Comparison of ENCODE assay signal across 8 cellular contexts in the genomic region with DNA sequence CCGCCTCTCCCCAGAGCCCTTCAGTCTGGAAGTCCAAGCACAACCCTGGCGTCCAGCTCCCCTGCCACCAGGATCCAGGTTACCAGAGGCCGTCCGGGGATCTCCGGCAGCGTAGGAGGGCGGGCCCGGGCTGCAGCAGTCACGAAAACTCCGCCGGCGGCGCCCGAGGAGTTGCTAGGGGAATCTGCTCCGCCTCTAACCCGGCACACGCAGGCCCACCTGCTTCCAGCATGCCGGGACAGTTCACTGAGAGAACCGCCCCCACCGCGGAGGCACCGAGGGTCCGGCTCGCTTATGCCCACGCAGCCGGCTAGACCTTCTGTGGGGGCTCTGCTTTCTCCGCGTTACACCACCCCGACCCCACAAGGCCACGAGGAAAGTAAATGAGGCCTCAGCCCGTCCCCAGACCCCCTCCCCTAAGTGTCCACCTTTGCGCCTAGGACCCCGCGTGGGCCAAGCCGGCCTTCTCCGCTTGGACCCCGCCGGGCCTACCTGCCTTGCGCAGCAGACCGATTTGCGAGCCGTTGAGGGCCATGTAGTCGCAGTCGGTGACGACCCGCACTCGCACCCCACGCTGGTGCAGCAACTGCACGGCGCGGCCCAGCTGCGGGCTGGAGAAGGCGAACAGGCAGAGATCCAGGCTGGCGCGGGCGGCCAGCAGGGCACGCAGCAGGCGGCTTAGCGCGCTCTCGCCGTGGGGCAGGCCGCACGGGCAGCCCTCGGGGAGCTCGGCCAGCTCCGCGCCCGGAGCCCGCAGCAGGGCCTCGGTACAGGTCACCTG. TPM values are rescaled to one million over a fixed set of nuclear protein-coding genes. Genes with fewer than 3 reads are reported as not detected.
DNase-seq lines count a peak whose midpoint lies in the region; ATAC-seq lines count a peak whose summit lies in the region.

No MANE protein-coding gene starts in this region.

- H3K4me1 Mint-ChIP-seq in stimulated activated naive CD8-positive, alpha-beta T cell treated with anti-CD3 and anti-CD28 coated beads, Interleukin-15, Interleukin-2, amounts not matched to agents 100 ng/mL and 50 ng/mL, for 24 hours (ENCODE audit: low read depth): peaks cover 22% of the 10 kb centered on the region

- H3K27me3 Mint-ChIP-seq in stimulated activated naive CD8-positive, alpha-beta T cell treated with anti-CD3 and anti-CD28 coated beads, Interleukin-15, Interleukin-2, amounts not matched to agents 100 ng/mL and 50 ng/mL, for 24 hours: no peaks in the 10 kb centered on the region

- peak; percentile 42 for ATAC-seq in GM21526 (IDR thresholded peaks at IDR 0.05; ENCODE audit: low FRiP score, unreplicated experiment)

- H3K27ac Mint-ChIP-seq in stimulated activated naive CD8-positive, alpha-beta T cell treated with anti-CD3 and anti-CD28 coated beads, Interleukin-15, Interleukin-2, amounts not matched to agents 100 ng/mL and 50 ng/mL, for 24 hours: peak overlapping the region; percentile 98

- no peaks in the 10 kb centered on the region for H3K9me3 Mint-ChIP-seq in stimulated activated naive CD8-positive, alpha-beta T cell treated with anti-CD3 and anti-CD28 coated beads, Interleukin-15, Interleukin-2, amounts not matched to agents 100 ng/mL and 50 ng/mL, for 24 hours

- H3K36me3 Mint-ChIP-seq in stimulated activated naive CD8-positive, alpha-beta T cell treated with anti-CD3 and anti-CD28 coated beads, Interleukin-15, Interleukin-2, amounts not matched to agents 100 ng/mL and 50 ng/mL, for 24 hours (ENCODE audit: low read depth): peaks cover 29% of the 10 kb centered on the region

- H3K27ac ChIP-seq in cingulate gyrus (ENCODE audit: low read depth, low read length): peak overlapping the region; percentile 89

- DNase-seq in COLO829 (ENCODE audit: low spot score) (peak; percentile 28), MV-4-11 (lab: John Stamatoyannopoulos, UW) (peak; percentile 21), mucosa of gallbladder (ENCODE audit: low spot score) (peak; percentile 51), NCI-H128 (lab: John Stamatoyannopoulos, UW; ENCODE audit: unreplicated experiment) (no peak)
- peak; percentile 44 for DNase-seq in activated CD4-positive, alpha-beta T cell treated with anti-CD3 and anti-CD28 coated beads for 24 hours (ENCODE audit: low read depth in 2 of 2)

- peak overlapping the region; percentile 88 for H3K4me3 Mint-ChIP-seq in stimulated activated naive CD8-positive, alpha-beta T cell treated with anti-CD3 and anti-CD28 coated beads, Interleukin-15, Interleukin-2, amounts not matched to agents 100 ng/mL and 50 ng/mL, for 24 hours

RNA-seq across cellular contexts. Expression of a gene that starts 0.6 kb away (rescaled TPM):
- total RNA-seq in mucosa of gallbladder: 6.4 TPM

RNA-seq across cellular contexts. Expression of a gene that starts 31.4 kb away (rescaled TPM):
- total RNA-seq in mucosa of gallbladder: 110 TPM
